In the genomic region with DNA sequence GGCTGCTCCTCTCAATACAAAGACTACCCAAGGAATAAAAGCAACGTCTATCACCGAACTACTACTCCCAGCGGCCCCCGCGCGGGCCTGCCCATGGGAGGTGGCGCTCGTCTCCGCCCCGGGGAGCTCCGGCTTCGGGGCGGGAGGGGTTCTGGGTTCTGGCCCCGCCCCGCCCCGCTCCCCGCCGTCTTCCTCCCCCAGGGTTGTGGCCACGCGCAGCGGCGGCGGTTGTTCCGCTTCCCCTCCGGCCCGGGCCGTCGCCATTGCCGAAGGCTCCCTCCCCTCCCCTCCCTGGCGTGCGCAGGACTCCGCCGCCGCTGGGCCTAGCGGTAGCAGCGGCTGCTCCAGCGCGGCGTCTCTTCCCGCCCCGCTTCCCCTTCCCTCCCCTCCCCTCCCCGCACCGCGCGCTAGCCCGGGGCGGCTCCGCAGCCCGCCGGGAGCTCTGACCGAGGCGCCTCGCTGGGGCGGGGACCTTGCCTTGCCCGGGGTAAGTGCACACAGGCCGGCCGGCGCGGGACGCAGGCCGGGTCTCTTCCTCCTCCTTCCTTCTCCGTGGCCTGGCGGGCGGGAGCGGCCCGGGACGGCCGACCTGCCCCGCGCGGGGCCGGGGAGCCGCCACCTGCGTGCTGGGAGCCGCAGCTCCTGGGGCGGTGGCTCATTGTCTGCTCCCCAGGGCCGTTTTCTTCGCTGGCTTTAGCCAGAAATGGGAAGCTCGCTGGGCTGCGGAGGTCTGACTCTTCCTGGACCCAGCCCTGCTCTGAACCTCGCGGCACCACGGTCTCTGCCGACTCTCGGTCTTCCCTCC, we compare ENCODE assay signal across 8 cellular contexts. TPM values are rescaled to one million over a fixed set of nuclear protein-coding genes. Genes with fewer than 3 reads are reported as not detected.
DNase-seq lines count a peak whose midpoint lies in the region; ATAC-seq and TF ChIP-seq lines count a peak whose summit lies in the region.

A gene (plus strand): TSS at position 187 of the 805 bp plus-strand sequence. CDS start 42,790 bp downstream, outside the sequence.

- H3K4me1 ChIP-seq in CD8-positive, alpha-beta memory T cell (ENCODE audit: insufficient read depth, low read length), result peaks cover 23% of the 10 kb centered on the region
- peaks cover 19% of the 10 kb centered on the region for H3K4me1 ChIP-seq in lower lobe of right lung

- no peaks in the 10 kb centered on the region for H3K36me3 ChIP-seq in CD8-positive, alpha-beta memory T cell (ENCODE audit: insufficient read depth, low read length)
- H3K36me3 ChIP-seq in lower lobe of right lung, result no peaks in the 10 kb centered on the region

- peak within 1 kb of the TSS; percentile 90 to 100 (median 98) for H3K27ac Mint-ChIP-seq in CD8-positive, alpha-beta memory T cell

- peak within 1 kb of the TSS; percentile 91 to 100 (median 99) for H3K4me3 Mint-ChIP-seq in CD8-positive, alpha-beta memory T cell

- H3K27ac ChIP-seq in CD8-positive, alpha-beta memory T cell (ENCODE audit: low read depth, low read length), result peak within 1 kb of the TSS; percentile 82
- H3K27ac ChIP-seq in lower lobe of right lung, result peak within 1 kb of the TSS; percentile 98

- no peaks in the 10 kb centered on the region for H3K9me3 ChIP-seq in CD8-positive, alpha-beta memory T cell (ENCODE audit: low read length)
- no peaks in the 10 kb centered on the region for H3K9me3 ChIP-seq in lower lobe of right lung

- intact Hi-C loops in lower lobe of right lung (cut with DNase I), result no loop called here

- H3K27me3 Mint-ChIP-seq in CD8-positive, alpha-beta memory T cell, result no peaks in the 10 kb centered on the region

- ATAC-seq in GM21360 (IDR thresholded peaks at IDR 0.05; ENCODE audit: unreplicated experiment) (peak; percentile 93), lower lobe of right lung (peak; percentile 98 to 99)

- CTCF ChIA-PET in CD8-positive, alpha-beta memory T cell (lab: Charles Lee), result interaction anchor here (1.5 kb wide), 1 partner anchor 51 kb away, joined by 3 read pairs; no protein-coding TSS in a partner anchor
- CTCF ChIA-PET in activated CD8-positive, alpha-beta memory T cell treated with anti-CD3 and anti-CD28 coated beads for 36 hours (lab: Charles Lee), result interaction anchor here (1.0 to 1.9 kb wide), 7 partner anchors 23 to 202 kb away, joined by 3 to 7 read pairs (median 4); a partner anchor contains a TSS

- TF ChIP-seq CTCF in lower lobe of right lung (IDR thresholded peaks at IDR 0.05), result peak; percentile 18

- peak within 1 kb of the TSS; percentile 72 for H3K4me3 ChIP-seq in CD8-positive, alpha-beta memory T cell (ENCODE audit: low read length)
- peak within 1 kb of the TSS; percentile 90 for H3K4me3 ChIP-seq in lower lobe of right lung

- peaks cover 0 to 21% (median 3%) of the 10 kb centered on the region in 3 donors for H3K36me3 Mint-ChIP-seq in CD8-positive, alpha-beta memory T cell

- H3K9me3 Mint-ChIP-seq in CD8-positive, alpha-beta memory T cell, result no peaks in the 10 kb centered on the region

- peak; percentile 83 to 91 (median 88) for DNase-seq in CD8-positive, alpha-beta memory T cell
- peak in 75 of 76 experiments; percentile 30 to 93 (median 81) for DNase-seq in HUDEP-2 (lab: John Stamatoyannopoulos, UW; ENCODE audit: unreplicated experiment in 76 of 76)
- peak; percentile 98 for DNase-seq in NOMO-1 treated with DMSO at 0.1 percent for 48 hours (lab: John Stamatoyannopoulos, UW; ENCODE audit: unreplicated experiment)
- DNase-seq in effector CD4-positive, alpha-beta T cell, result peak; percentile 89
- peak; percentile 96 for DNase-seq in lower lobe of right lung
- peak; percentile 74 to 85 (median 83) for DNase-seq in stimulated activated CD4-positive, alpha-beta T cell treated with anti-CD3 and anti-CD28 coated beads, TNF-alpha, amount 100 ng/mL, for 1 hour (ENCODE audit: low read depth in 3 of 3, low spot score in 1 of 3)

- peaks cover 33 to 42% (median 38%) of the 10 kb centered on the region in 3 donors for H3K4me1 Mint-ChIP-seq in CD8-positive, alpha-beta memory T cell

- POLR2A ChIA-PET in CD8-positive, alpha-beta memory T cell (lab: Charles Lee), result interaction anchor here (0.5 to 2.4 kb wide), 8 partner anchors 28 to 423 kb away, joined by 3 to 18 read pairs (median 5); a partner anchor contains a TSS
- POLR2A ChIA-PET in activated CD8-positive, alpha-beta memory T cell treated with anti-CD3 and anti-CD28 coated beads for 36 hours (lab: Charles Lee), result interaction anchor here (0.7 to 2.6 kb wide), 6 partner anchors 14 to 230 kb away, joined by 3 to 23 read pairs (median 5); a partner anchor contains a TSS

- no peaks in the 10 kb centered on the region for H3K27me3 ChIP-seq in CD8-positive, alpha-beta memory T cell (ENCODE audit: insufficient read depth, low read length, poor library complexity, severe bottlenecking)
- no peaks in the 10 kb centered on the region for H3K27me3 ChIP-seq in lower lobe of right lung (ENCODE audit: low read depth)

RNA-seq across cellular contexts. Expression of the gene that starts here (rescaled TPM):
- total RNA-seq in CD8-positive, alpha-beta memory T cell, result 10 to 100 TPM; 81.2 to 85.4 TPM
- polyA plus RNA-seq in CD8-positive, alpha-beta memory T cell, result 38.0 TPM
- 10 to 100 TPM; 73.8 to 78.4 TPM for total RNA-seq in activated CD8-positive, alpha-beta memory T cell treated with anti-CD3 and anti-CD28 coated beads for 36 hours
- total RNA-seq in lower lobe of right lung, result 80.7 TPM

Comparison
In these comparisons a context has a peak if more than half of its experiments do, and no peak if none do; other contexts are left out.
1. Peak in every context shown above with its lines: DNase-seq, ATAC-seq, H3K4me3 ChIP-seq and H3K27ac ChIP-seq.